30 cellular contexts compared by ENCODE assay signal in the genomic region with DNA sequence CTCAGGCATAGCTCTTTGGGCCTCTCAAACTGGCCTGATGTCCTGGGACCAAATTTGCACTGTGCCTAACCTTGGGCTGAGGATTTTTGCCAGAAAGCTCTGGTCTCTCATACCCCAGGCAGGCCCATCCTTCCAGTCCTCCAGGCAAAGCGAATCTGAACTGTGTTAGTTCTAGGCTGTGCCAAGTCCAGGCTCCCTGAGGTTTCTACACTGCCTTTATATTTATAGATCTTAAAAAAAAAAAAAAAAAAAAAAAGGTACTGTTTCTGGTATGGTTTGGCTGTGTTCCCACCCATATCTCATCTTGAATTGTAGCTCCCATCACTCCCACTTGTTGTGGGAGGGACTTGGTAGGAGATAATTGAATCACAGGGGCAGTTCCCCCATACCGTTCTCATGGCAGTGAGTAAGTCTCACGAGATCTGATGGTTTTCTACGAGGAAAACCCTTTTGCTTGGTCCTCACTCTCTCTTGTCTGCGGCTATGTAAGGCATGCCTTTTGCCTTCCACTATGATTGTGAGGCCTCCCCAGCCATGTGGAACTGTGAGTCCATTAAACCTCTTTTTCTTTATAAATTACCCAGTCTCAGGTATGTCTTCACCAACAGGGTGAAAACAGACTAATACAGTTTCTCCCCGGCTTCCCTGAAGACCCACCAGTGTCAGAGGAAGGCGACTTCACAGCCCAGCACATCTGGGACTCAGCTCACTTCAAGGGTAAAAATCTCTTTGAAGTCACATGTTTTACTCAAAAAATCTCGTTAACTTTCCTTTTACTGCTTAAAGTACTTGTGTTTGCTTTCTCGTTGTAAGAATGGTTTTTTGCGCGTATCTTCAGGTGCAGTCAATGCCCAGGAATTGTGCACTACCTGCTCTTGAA. TPM values are rescaled to one million over a fixed set of nuclear protein-coding genes. Genes with fewer than 3 reads are reported as not detected.
DNase-seq lines count a peak whose midpoint lies in the region; ATAC-seq, FAIRE-seq and TF ChIP-seq lines count a peak whose summit lies in the region.
"Had no signal": no experiment of that assay in that cellular context is flagged by ENCODE, and none has a peak within 500 bp of the region (broad histone marks: within the 10 kb centered on the region; RNA-seq: fewer than 3 reads in every experiment).

No MANE protein-coding gene starts in this region.

- DNase-seq in A549 (ENCODE audit: low read depth in 1 of 2, low spot score in 1 of 2) (no peak), GM12891 (ENCODE audit: insufficient read length, low spot score) (no peak), RPMI8226 (peak; percentile 23), fibroblast of the aortic adventitia (ENCODE audit: low read depth) (peak; percentile 3), NCI-H1105 treated with DMSO at 0.1 percent for 48 hours (lab: John Stamatoyannopoulos, UW) (no peak), iPS-NIHi11 (ENCODE audit: low spot score) (no peak), HTR-8/SVneo (ENCODE audit: insufficient read length, low spot score) (no peak)
- no peak for DNase-seq in activated CD8-positive, alpha-beta memory T cell treated with anti-CD3 and anti-CD28 coated beads for 24 hours
- DNase-seq: activated effector memory CD4-positive, alpha-beta T cell treated with Interleukin-2 at 50 U/mL for 16 hours; colonic mucosa; effector memory CD8-positive, alpha-beta T cell; H9; immature natural killer cell; KG1; left lung; natural killer cell; NCI-H1930; NCI-H226; ovary; SK-N-SH; T-helper 2 cell had no signal

- H3K9me3 ChIP-seq in A549: peaks cover 6% of the 10 kb centered on the region; the same call in 2 of the 3 replicates
- H3K9me3 ChIP-seq: colonic mucosa, left lung, ovary, SK-N-SH, suprapubic skin, vagina had no signal

- no peak for ATAC-seq in A549
- ATAC-seq: effector memory CD8-positive, alpha-beta T cell; left lung; natural killer cell had no signal

- H3K4me3 ChIP-seq in A549 (no peak overlapping the region), fibroblast of the aortic adventitia (ENCODE audit: low read depth, low read length) (no peak overlapping the region)
- H3K4me3 ChIP-seq: colonic mucosa, hepatocyte, left lung, ovary, suprapubic skin, vagina had no signal

- CTCF ChIA-PET in A549 (lab: Yijun Ruan, JAX): interaction anchor here (0.7 to 1.0 kb wide), 3 partner anchors 12 to 191 kb away, joined by 3 read pairs; no protein-coding TSS in a partner anchor

- H3K27ac ChIP-seq in A549: no peak overlapping the region
- H3K27ac ChIP-seq: colonic mucosa, hepatocyte, left lung, ovary, suprapubic skin, vagina, VCaP had no signal

- POLR2A ChIA-PET in A549 (lab: Yijun Ruan, JAX): no interaction called here

- no peaks in the 10 kb centered on the region for H3K4me1 ChIP-seq in A549
- H3K4me1 ChIP-seq: colonic mucosa, left lung, suprapubic skin, vagina had no signal

- no peak for TF ChIP-seq CTCF in A549 (IDR thresholded peaks at IDR 0.05)
- TF ChIP-seq CTCF in fibroblast of the aortic adventitia (IDR thresholded peaks at IDR 0.05; ENCODE audit: insufficient read depth, low read length): no peak

- 62% methylated on average over 11 of the region's 11 CpGs for WGBS in A549 (ENCODE audit: missing lambda C conversion rate)

- H3K4me2 ChIP-seq in A549: no peak overlapping the region
- H3K4me2 ChIP-seq: hepatocyte, SK-N-SH had no signal

- TF ChIP-seq EP300 in A549 (IDR thresholded peaks at IDR 0.05): no peak

- FAIRE-seq in A549 (lab: Jason Lieb, UNC) (no peak), GM12891 (lab: Jason Lieb, UNC) (peak; percentile 51), HTR-8/SVneo (lab: Jason Lieb, UNC) (no peak)
- FAIRE-seq: D721Med, frontal cortex had no signal

- TF ChIP-seq POLR2A in A549 (IDR thresholded peaks at IDR 0.05; ENCODE audit: low read length) (no peak), GM12891 (IDR thresholded peaks at IDR 0.05; ENCODE audit: low read depth, low read length) (no peak)

- no peak for TF ChIP-seq RAD21 in A549 (conservative IDR thresholded peaks at IDR 0.05 in 1 of 2, IDR thresholded peaks at IDR 0.05 in 1 of 2)

TF ChIP-seq in A549, 52 proteins besides CTCF, POLR2A, EP300 and RAD21:
- no peak for TF ChIP-seq SMC3 (IDR thresholded peaks at IDR 0.05)
- TF ChIP-seq, protein P1, sequence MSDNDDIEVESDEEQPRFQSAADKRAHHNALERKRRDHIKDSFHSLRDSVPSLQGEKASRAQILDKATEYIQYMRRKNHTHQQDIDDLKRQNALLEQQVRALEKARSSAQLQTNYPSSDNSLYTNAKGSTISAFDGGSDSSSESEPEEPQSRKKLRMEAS (IDR thresholded peaks at IDR 0.05): no peak
- peak; percentile 32; the same call in 1 of the 2 replicates for TF ChIP-seq CBX8 (IDR thresholded peaks at IDR 0.05)

TF ChIP-seq in GM12891, 5 proteins besides CTCF, POLR2A, EP300 and RAD21:
- no peak for TF ChIP-seq PAX5 (IDR thresholded peaks at IDR 0.05; ENCODE audit: insufficient read depth, low read length, severe bottlenecking)
- TF ChIP-seq TAF1 (IDR thresholded peaks at IDR 0.05; ENCODE audit: low read depth, low read length): no peak
- TF ChIP-seq POLR2AphosphoS5 (IDR thresholded peaks at IDR 0.05; ENCODE audit: low read depth, low read length): no peak
- no peak for TF ChIP-seq POU2F2 (IDR thresholded peaks at IDR 0.05; ENCODE audit: low read depth, low read length)
- TF ChIP-seq SPI1 (IDR thresholded peaks at IDR 0.05; ENCODE audit: low read depth, low read length): no peak

RNA-seq across cellular contexts. Expression of a gene that starts 39.1 kb away (rescaled TPM):
- polyA plus RNA-seq in A549 (2011; rRNA removed): not detected in 2 replicates
- polyA plus RNA-seq in A549 (2012; cell fraction: cytosol; rRNA removed): 0.04 TPM in 1 of 2 replicates, not detected in the other
- polyA plus RNA-seq in A549 (2012; cell fraction: nucleus; rRNA removed): 0.02 and 0.21 TPM in 2 replicates
- not detected in 3 replicates for polyA plus RNA-seq in A549 (2017; fragmentation: RNase III; extraction: RNeasy Plus Mini Kit Qiagen cat#74134 plus additional on column Dnase treatment)
- not detected in 2 replicates for polyA minus RNA-seq in A549 (2011; rRNA and poly(A)+ RNA removed)
- polyA plus RNA-seq in GM12891 (2012; ENCODE audit: low read depth, missing spikeins): 14.5 TPM
- total RNA-seq in fibroblast of the aortic adventitia (ENCODE audit: low replicate concordance): not detected in 2 replicates
- total RNA-seq: colonic mucosa, frontal cortex, hepatocyte, left lung, natural killer cell, ovary, suprapubic skin, vagina had no signal
- polyA plus RNA-seq: adipose tissue, CD14-positive monocyte, esophagus, ovary, SK-N-SH had no signal

Comparison
In these comparisons a context has a peak if more than half of its experiments do, and no peak if none do; other contexts are left out.
1. DNase-seq: peak in RPMI8226 (single experiment) and fibroblast of the aortic adventitia (single experiment); none in A549 (0 of 2), GM12891 (single experiment), NCI-H1105 treated with DMSO at 0.1 percent for 48 hours (single experiment), iPS-NIHi11 (single experiment), HTR-8/SVneo (single experiment) and activated CD8-positive, alpha-beta memory T cell treated with anti-CD3 and anti-CD28 coated beads for 24 hours (single experiment).